In genomic region chr17:50541402-50541915, GRCh38 we compare ENCODE assay signal across 8 cellular contexts. TPM values are rescaled to one million over a fixed set of nuclear protein-coding genes. Genes with fewer than 3 reads are reported as not detected.
DNase-seq lines count a peak whose midpoint lies in the region; TF ChIP-seq lines count a peak whose summit lies in the region.

No MANE protein-coding gene starts in this region.

- H3K9me2 ChIP-seq in Loucy (replicated peaks; ENCODE audit: low read depth, low read length): no peaks in the 10 kb centered on the region

- H3K9me3 ChIP-seq in BLaER1: no peaks in the 10 kb centered on the region
- H3K9me3 ChIP-seq in Loucy (ENCODE audit: insufficient read depth, low read depth, low read length): no peaks in the 10 kb centered on the region
- H3K9me3 ChIP-seq in neural progenitor cell (ENCODE audit: low read depth): no peaks in the 10 kb centered on the region

- H3K36me3 ChIP-seq in BLaER1 (no peaks in the 10 kb centered on the region), Loucy (ENCODE audit: insufficient read depth, low read length) (no peaks in the 10 kb centered on the region), neural progenitor cell (no peaks in the 10 kb centered on the region)

- H3K27ac ChIP-seq in BLaER1 (peak overlapping the region; percentile 40; the same call in 1 of the 2 replicates), dorsolateral prefrontal cortex (peak overlapping the region in 55 of 59 donors; percentile 26 to 89 (median 79)), neural progenitor cell (no peak overlapping the region)

- H3K9ac ChIP-seq in BLaER1: peak overlapping the region; percentile 74
- H3K9ac ChIP-seq in Loucy (ENCODE audit: low read depth, low read length, poor library complexity, severe bottlenecking): peak overlapping the region; percentile 68
- H3K9ac ChIP-seq in neural progenitor cell: no peak overlapping the region

- TF ChIP-seq CTCF in Loucy (conservative IDR thresholded peaks at IDR 0.05; ENCODE audit: low read length) (no peak), dorsolateral prefrontal cortex (IDR thresholded peaks at IDR 0.05 in 54 of 56, conservative IDR thresholded peaks at IDR 0.05 in 2 of 56; ENCODE audit: low read depth in 1 of 56, partially characterized antibody in 56 of 56) (no peak), neural progenitor cell (IDR thresholded peaks at IDR 0.05) (no peak)

- peaks cover 11% of the 10 kb centered on the region for H3K27me3 Mint-ChIP-seq in neural progenitor cell (ENCODE audit: insufficient read depth, low read depth)

- DNase-seq in dorsolateral prefrontal cortex (no peak), neural progenitor cell (ENCODE audit: low spot score) (no peak), NCI-H2029 treated with DMSO at 0.1 percent for 48 hours (lab: John Stamatoyannopoulos, UW) (no peak), HPDE6-E6E7 (ENCODE audit: extremely low spot score) (no peak), KG1 (lab: John Stamatoyannopoulos, UW) (no peak), posterior vena cava (ENCODE audit: low spot score) (no peak)

- peaks cover 37% of the 10 kb centered on the region for H3K4me1 Mint-ChIP-seq in neural progenitor cell

- peak overlapping the region; percentile 89 for H2AFZ ChIP-seq in Loucy (ENCODE audit: low read length)
- H2AFZ ChIP-seq in neural progenitor cell (replicated peaks): peak overlapping the region; percentile 59

- no peaks in the 10 kb centered on the region for H3K36me3 Mint-ChIP-seq in neural progenitor cell

- intact Hi-C loops in dorsolateral prefrontal cortex (cut with DNase I): loop anchor here in 1 of 2 donors (10.0 kb wide), 1 partner anchor 413 kb away; no protein-coding TSS in a partner anchor
- intact Hi-C loops in posterior vena cava (cut with DNase I): loop anchor here in 1 of 2 donors (5.0 kb wide), 2 partner anchors 146 to 161 kb away; no protein-coding TSS in a partner anchor

- no peaks in the 10 kb centered on the region for H3K27me3 ChIP-seq in BLaER1
- no peaks in the 10 kb centered on the region for H3K27me3 ChIP-seq in Loucy (ENCODE audit: insufficient read depth, low read length, poor library complexity, severe bottlenecking)
- H3K27me3 ChIP-seq in dorsolateral prefrontal cortex: no peaks in the 10 kb centered on the region
- peaks cover 22% of the 10 kb centered on the region for H3K27me3 ChIP-seq in neural progenitor cell

- H3K79me2 ChIP-seq in Loucy (ENCODE audit: insufficient read depth, low read length): no peaks in the 10 kb centered on the region
- no peaks in the 10 kb centered on the region for H3K79me2 ChIP-seq in neural progenitor cell (ENCODE audit: low read depth)

- H3K4me3 ChIP-seq in BLaER1 (peak overlapping the region; percentile 70), Loucy (ENCODE audit: low read length, poor library complexity, severe bottlenecking) (peak overlapping the region; percentile 75), dorsolateral prefrontal cortex (peak overlapping the region; percentile 46 to 86 (median 75)), neural progenitor cell (peak overlapping the region; percentile 58)

- no peaks in the 10 kb centered on the region for H3K9me3 Mint-ChIP-seq in neural progenitor cell

- H3K27ac Mint-ChIP-seq in neural progenitor cell: no peak overlapping the region

- no peaks in the 10 kb centered on the region for H4K20me1 ChIP-seq in BLaER1
- no peaks in the 10 kb centered on the region for H4K20me1 ChIP-seq in Loucy (ENCODE audit: insufficient read depth, low read length, poor library complexity, severe bottlenecking)
- no peaks in the 10 kb centered on the region for H4K20me1 ChIP-seq in neural progenitor cell (ENCODE audit: low read depth)

- H3K4me3 Mint-ChIP-seq in neural progenitor cell: peak overlapping the region; percentile 83

- H3F3A ChIP-seq in Loucy (ENCODE audit: low read depth) (no peaks in the 10 kb centered on the region), neural progenitor cell (ENCODE audit: low read depth) (peaks cover 13% of the 10 kb centered on the region)

- peaks cover 49% of the 10 kb centered on the region for H3K4me1 ChIP-seq in BLaER1
- H3K4me1 ChIP-seq in Loucy (ENCODE audit: insufficient read depth, low read length, poor library complexity, severe bottlenecking): peaks cover 17% of the 10 kb centered on the region
- H3K4me1 ChIP-seq in neural progenitor cell: peaks cover 15% of the 10 kb centered on the region

- peak overlapping the region; percentile 96 for H3K4me2 ChIP-seq in BLaER1
- peak overlapping the region; percentile 87 for H3K4me2 ChIP-seq in Loucy (ENCODE audit: low read depth, low read length, poor library complexity, severe bottlenecking)
- H3K4me2 ChIP-seq in neural progenitor cell: peak overlapping the region; percentile 77

RNA-seq across cellular contexts. Expression of gene SPATA20, which starts 5.5 kb away (rescaled TPM):
- total RNA-seq in dorsolateral prefrontal cortex (10 to 100 TPM; 29.4 to 85.3 (median 53.1) TPM), neural progenitor cell (ENCODE audit: low replicate concordance) (22.8 and 60.5 TPM in 2 replicates), posterior vena cava (10 to 100 TPM; 30.1 to 53.4 TPM)

RNA-seq across cellular contexts. Expression of gene EPN3, which starts 8.9 kb away (rescaled TPM):
- total RNA-seq in dorsolateral prefrontal cortex: 10 to 100 TPM in 63 of 120 experiments, 1 to 10 TPM in 56, under 1 TPM in 1; 0.81 to 24.4 (median 10.4) TPM
- 0.09 and 0.24 TPM in 2 replicates for total RNA-seq in neural progenitor cell (ENCODE audit: low replicate concordance)
- total RNA-seq in posterior vena cava: not detected

RNA-seq across cellular contexts. Expression of gene CACNA1G, which starts 19.1 kb away (rescaled TPM):
- 10 to 100 TPM in 118 of 120 experiments, 1 to 10 TPM in 2; 6.8 to 38.4 (median 21.8) TPM for total RNA-seq in dorsolateral prefrontal cortex
- 1.6 and 4.9 TPM in 2 replicates for total RNA-seq in neural progenitor cell (ENCODE audit: low replicate concordance)
- 1 to 10 TPM; 1.1 to 4.4 TPM for total RNA-seq in posterior vena cava

RNA-seq across cellular contexts. Expression of gene MYCBPAP, which starts 33.2 kb away (rescaled TPM):
- total RNA-seq in dorsolateral prefrontal cortex (10 to 100 TPM in 9 of 120 experiments, 1 to 10 TPM in 111; 1.7 to 14.6 (median 5.8) TPM), neural progenitor cell (ENCODE audit: low replicate concordance) (3.5 and 3.8 TPM in 2 replicates), posterior vena cava (under 1 TPM; 0.29 to 0.69 TPM)
